Comparison of ENCODE assay signal across 15 cellular contexts in genomic region chr7:69661342-69661741, GRCh38.
"Had no signal": no experiment of that assay in that cellular context is flagged by ENCODE, and none has a peak within 500 bp of the region (broad histone marks: within the 10 kb centered on the region; RNA-seq: fewer than 3 reads in every experiment).

No MANE protein-coding gene starts in this region.

- H3K27me3 ChIP-seq: adrenal gland, gastroesophageal sphincter, left lung had no signal

- H3K27ac ChIP-seq: adrenal gland, coronary artery, gastroesophageal sphincter, left lung had no signal

- H3K36me3 Mint-ChIP-seq: natural killer cell; stimulated activated memory B cell treated with anti-CD40 and anti-IgM and Interleukin-4, amounts not matched to agents 10 μg/mL and 1 μg/mL and 100 μg/mL, for 72 hours had no signal

- ATAC-seq: gastroesophageal sphincter; left lung; mucosa of descending colon; natural killer cell; right cardiac atrium; stimulated activated memory B cell treated with anti-CD40 and anti-IgM and Interleukin-4, amounts not matched to agents 10 μg/mL and 1 μg/mL and 100 μg/mL, for 72 hours had no signal

- H3K27me3 Mint-ChIP-seq: stimulated activated memory B cell treated with anti-CD40 and anti-IgM and Interleukin-4, amounts not matched to agents 10 μg/mL and 1 μg/mL and 100 μg/mL, for 72 hours had no signal

- DNase-seq: activated naive CD4-positive, alpha-beta T cell treated with anti-CD3 and anti-CD28 coated beads, Interleukin-2, amount 50 U/mL, for 16 hours; adrenal gland; central memory CD4-positive, alpha-beta T cell; effector CD8-positive, alpha-beta T cell; left lung; mucosa of descending colon; natural killer cell; nucleus accumbens; right cardiac atrium; substantia nigra; trophoblast cell had no signal

- H3K9me3 ChIP-seq: adrenal gland, gastroesophageal sphincter, left lung, mucosa of descending colon had no signal

- H3K36me3 ChIP-seq: adrenal gland, gastroesophageal sphincter, left lung had no signal

- H3K27ac Mint-ChIP-seq: natural killer cell; stimulated activated memory B cell treated with anti-CD40 and anti-IgM and Interleukin-4, amounts not matched to agents 10 μg/mL and 1 μg/mL and 100 μg/mL, for 72 hours had no signal

- H3K4me3 ChIP-seq: adrenal gland, coronary artery, gastroesophageal sphincter, left lung, mucosa of descending colon, smooth muscle cell had no signal

- H3K9me3 Mint-ChIP-seq: natural killer cell; stimulated activated memory B cell treated with anti-CD40 and anti-IgM and Interleukin-4, amounts not matched to agents 10 μg/mL and 1 μg/mL and 100 μg/mL, for 72 hours had no signal

- H3K4me3 Mint-ChIP-seq: natural killer cell; stimulated activated memory B cell treated with anti-CD40 and anti-IgM and Interleukin-4, amounts not matched to agents 10 μg/mL and 1 μg/mL and 100 μg/mL, for 72 hours had no signal
